Comparison of ENCODE assay signal across 15 cellular contexts in the genomic region with DNA sequence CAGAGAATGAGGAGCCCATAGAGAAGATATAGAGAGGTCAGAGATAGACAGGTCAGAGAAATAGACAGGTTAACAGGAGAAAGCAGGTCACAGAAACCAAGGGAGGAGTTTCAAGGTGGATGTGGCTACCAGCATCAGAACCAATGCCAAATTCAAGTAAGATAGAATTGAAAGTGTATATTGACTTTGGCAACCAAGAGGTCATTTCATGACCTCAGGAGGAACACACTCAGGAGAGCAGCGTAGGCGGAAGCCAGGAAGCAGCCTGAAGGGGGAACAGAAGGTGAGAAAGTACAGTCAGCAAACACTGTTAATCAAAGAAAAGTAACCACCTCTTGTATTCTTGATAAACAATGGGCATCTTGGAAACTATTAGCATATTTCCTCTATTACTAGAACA. TPM values are rescaled to one million over a fixed set of nuclear protein-coding genes. Genes with fewer than 3 reads are reported as not detected.
"Had no signal": no experiment of that assay in that cellular context is flagged by ENCODE, and none has a peak within 500 bp of the region (broad histone marks: within the 10 kb centered on the region; RNA-seq: fewer than 3 reads in every experiment).

No MANE protein-coding gene starts in this region.

- DNase-seq: activated CD4-positive, alpha-beta T cell treated with anti-CD3 and anti-CD28 coated beads for 1 hour; activated naive CD4-positive, alpha-beta T cell treated with anti-CD3 and anti-CD28 coated beads, Interleukin-2, amount 10 ng/mL, durations not matched to agents 7 days and 5 days; activated T-cell treated with anti-CD3 and anti-CD28 coated beads, Interleukin-2, amount 50 U/mL, for 4 hours; amniotic stem cell; body of pancreas; mesenchymal stem cell; ovary; SIG-M5; stimulated activated CD4-positive, alpha-beta T cell treated with anti-CD3 and anti-CD28 coated beads, Interleukin-4, amount 100 ng/mL, for 1 hour; stimulated activated CD8-positive, alpha-beta memory T cell treated with anti-CD3 and anti-CD28 coated beads, Interleukin-4, amount 100 ng/mL, for 48 hours; uterus had no signal

- H3K27ac ChIP-seq: body of pancreas, esophagus muscularis mucosa, ovary, uterus had no signal

- H3K27me3 Mint-ChIP-seq: activated naive CD4-positive, alpha-beta T cell treated with anti-CD3 and anti-CD28 coated beads, Interleukin-2, amount 10 ng/mL, durations not matched to agents 7 days and 5 days; dendritic cell treated with granulocyte-macrophage colony-stimulating factor and Interleukin-4, amounts not matched to agents 40 ng/mL and 50 ng/mL, for 4 days had no signal

- H3K4me3 Mint-ChIP-seq: activated naive CD4-positive, alpha-beta T cell treated with anti-CD3 and anti-CD28 coated beads, Interleukin-2, amount 10 ng/mL, durations not matched to agents 7 days and 5 days; activated T-cell treated with anti-CD3 and anti-CD28 coated beads, Interleukin-2, amount 50 U/mL, for 4 hours; dendritic cell treated with granulocyte-macrophage colony-stimulating factor and Interleukin-4, amounts not matched to agents 40 ng/mL and 50 ng/mL, for 4 days; neural crest cell had no signal

- H3K9me3 Mint-ChIP-seq: activated naive CD4-positive, alpha-beta T cell treated with anti-CD3 and anti-CD28 coated beads, Interleukin-2, amount 10 ng/mL, durations not matched to agents 7 days and 5 days; activated T-cell treated with anti-CD3 and anti-CD28 coated beads, Interleukin-2, amount 50 U/mL, for 4 hours; dendritic cell treated with granulocyte-macrophage colony-stimulating factor and Interleukin-4, amounts not matched to agents 40 ng/mL and 50 ng/mL, for 4 days; neural crest cell had no signal

- H3K36me3 ChIP-seq: ovary had no signal

- H3K27me3 ChIP-seq: body of pancreas, esophagus muscularis mucosa, uterus had no signal

- H3K4me1 ChIP-seq: body of pancreas, esophagus muscularis mucosa, uterus had no signal

- ATAC-seq: activated T-cell treated with anti-CD3 and anti-CD28 coated beads, Interleukin-2, amount 50 U/mL, for 4 hours; body of pancreas had no signal

- H3K4me3 ChIP-seq: body of pancreas, esophagus muscularis mucosa, ovary, uterus had no signal

- H3K9me3 ChIP-seq: body of pancreas, esophagus muscularis mucosa, ovary, uterus had no signal

- H3K27ac Mint-ChIP-seq: activated naive CD4-positive, alpha-beta T cell treated with anti-CD3 and anti-CD28 coated beads, Interleukin-2, amount 10 ng/mL, durations not matched to agents 7 days and 5 days; dendritic cell treated with granulocyte-macrophage colony-stimulating factor and Interleukin-4, amounts not matched to agents 40 ng/mL and 50 ng/mL, for 4 days had no signal

- H3K4me1 Mint-ChIP-seq: neural crest cell had no signal

RNA-seq across cellular contexts. Expression of gene ALDH8A1, which starts 33.9 kb away (rescaled TPM):
- total RNA-seq: fibroblast of villous mesenchyme had no signal
